19 cellular contexts compared by ENCODE assay signal in the genomic region with DNA sequence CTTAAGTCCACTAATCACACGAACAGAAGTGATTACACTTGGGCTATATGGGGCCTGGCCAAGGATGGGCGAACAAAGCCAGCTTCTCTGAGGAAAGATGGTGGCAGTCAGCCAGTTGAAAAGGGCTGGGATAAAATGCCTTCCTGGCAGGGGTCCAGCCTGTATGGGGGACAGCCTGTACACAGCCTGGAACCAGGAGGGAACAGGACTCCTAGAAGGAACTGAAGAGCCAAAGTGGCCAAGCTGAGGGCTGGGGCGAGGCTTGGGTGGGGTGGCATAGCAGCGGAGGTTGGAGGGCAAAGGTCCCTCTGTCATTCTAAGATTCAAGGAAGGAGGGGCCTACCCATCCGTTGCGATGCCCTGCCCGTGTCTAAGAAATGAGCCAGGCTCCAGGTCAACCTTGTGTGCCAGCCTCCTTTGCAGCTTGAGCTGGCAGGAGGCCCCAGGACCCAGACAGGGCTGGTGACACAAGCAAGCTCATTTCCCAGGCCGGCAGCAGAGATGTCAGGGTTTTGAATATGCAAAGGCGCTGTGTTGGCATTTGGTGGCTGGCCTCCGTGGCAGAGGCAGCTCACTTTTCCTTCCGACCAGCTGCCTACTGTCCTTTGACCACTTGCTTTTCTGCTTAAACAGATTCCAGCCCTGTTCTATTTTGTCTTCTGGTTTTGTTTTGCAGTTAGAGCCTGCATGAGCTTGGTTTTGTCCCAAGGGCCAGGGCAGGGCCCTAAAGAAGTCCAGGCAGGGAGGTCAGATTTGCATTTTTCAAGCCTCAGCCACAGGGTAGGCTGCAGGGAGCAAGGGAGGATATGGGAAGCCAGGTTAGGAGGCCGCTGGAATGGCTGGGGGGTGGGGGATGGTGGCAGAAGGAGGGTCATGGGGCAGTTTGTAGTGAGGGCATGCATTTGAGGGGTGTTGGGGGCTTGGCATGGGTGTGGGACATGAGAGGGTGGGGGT. TPM values are rescaled to one million over a fixed set of nuclear protein-coding genes. Genes with fewer than 3 reads are reported as not detected.
DNase-seq lines count a peak whose midpoint lies in the region; ATAC-seq and TF ChIP-seq lines count a peak whose summit lies in the region.
"Had no signal": no experiment of that assay in that cellular context is flagged by ENCODE, and none has a peak within 500 bp of the region (broad histone marks: within the 10 kb centered on the region; RNA-seq: fewer than 3 reads in every experiment).

No MANE protein-coding gene starts in this region.

- H3K4me3 ChIP-seq in Peyer's patch (no peak overlapping the region), psoas muscle (no peak overlapping the region)
- H3K4me3 ChIP-seq: gastroesophageal sphincter had no signal

- H3K27me3 Mint-ChIP-seq in H9 (ENCODE audit: low read depth): no peaks in the 10 kb centered on the region; the same call in 1 of the 2 replicates
- H3K27me3 Mint-ChIP-seq in activated CD4-positive, alpha-beta T cell treated with anti-CD3 and anti-CD28 coated beads, Interleukin-2, amount 10 ng/mL, durations not matched to agents 24 days and 14 days: peaks cover 24% of the 10 kb centered on the region
- H3K27me3 Mint-ChIP-seq in T-helper 2 cell treated with Interferon-gamma antibody and Interleukin-4, amounts not matched to agents 5 μg/mL and 100 μg/mL, for 36 hours (ENCODE audit: low read depth): peaks cover 23% of the 10 kb centered on the region

- WGBS in H9 (ENCODE audit: extremely low coverage, insufficient read length, low lambda C conversion rate): no CpG with 5 or more reads among the region's 12 CpGs
- 40 to 72% (median 50%) methylated on average over 12 of the region's 12 CpGs for WGBS in psoas muscle, 3 donors

- no peak overlapping the region for H3K9ac ChIP-seq in H9 (ENCODE audit: extremely low read depth, insufficient read length, low read length)

- no peak overlapping the region for H2BK120ac ChIP-seq in H9 (ENCODE audit: low read depth, low read length, poor library complexity, severe bottlenecking)

- TF ChIP-seq CTCF in H9 (conservative IDR thresholded peaks at IDR 0.05) (no peak), Peyer's patch (IDR thresholded peaks at IDR 0.05) (no peak), psoas muscle (IDR thresholded peaks at IDR 0.05) (no peak)

- H3K9me3 ChIP-seq in H9 (ENCODE audit: control insufficient read depth, low read depth, low read length) (no peaks in the 10 kb centered on the region), Peyer's patch (no peaks in the 10 kb centered on the region), psoas muscle (no peaks in the 10 kb centered on the region)
- H3K9me3 ChIP-seq: gastroesophageal sphincter had no signal

- H4K5ac ChIP-seq in H9 (ENCODE audit: insufficient read length, low read depth, low read length): no peak overlapping the region

- H4K8ac ChIP-seq in H9 (replicated peaks; ENCODE audit: insufficient read length, low read depth, low read length): no peak overlapping the region

- no peak overlapping the region for H2AK5ac ChIP-seq in H9 (ENCODE audit: insufficient read length, low read length)

- H2BK12ac ChIP-seq in H9 (ENCODE audit: insufficient read length, low read depth, low read length): no peak overlapping the region

- H2AFZ ChIP-seq in H9 (ENCODE audit: low read length): no peak overlapping the region

- no peak overlapping the region; a peak in 1 of 5 replicates for H3K4me3 Mint-ChIP-seq in H9
- no peak overlapping the region for H3K4me3 Mint-ChIP-seq in activated CD4-positive, alpha-beta T cell treated with anti-CD3 and anti-CD28 coated beads, Interleukin-2, amount 10 ng/mL, durations not matched to agents 24 days and 14 days
- no peak overlapping the region for H3K4me3 Mint-ChIP-seq in T-helper 2 cell treated with Interferon-gamma antibody and Interleukin-4, amounts not matched to agents 5 μg/mL and 100 μg/mL, for 36 hours
- H3K4me3 Mint-ChIP-seq: activated CD4-positive, alpha-beta memory T cell treated with anti-CD3 and anti-CD28 coated beads for 36 hours; activated naive CD8-positive, alpha-beta T cell treated with anti-CD3 and anti-CD28 coated beads, Interleukin-2, amount 50 U/mL, for 24 hours; activated T-cell treated with anti-CD3 and anti-CD28 coated beads, Interleukin-2, amount 50 U/mL, for 72 hours; nephron progenitor cell had no signal

- H3K27me3 ChIP-seq in H9 (ENCODE audit: insufficient read depth, low read length) (no peaks in the 10 kb centered on the region), Peyer's patch (no peaks in the 10 kb centered on the region), psoas muscle (ENCODE audit: insufficient read depth in 3 of 3, low read length in 2 of 3) (no peaks in the 10 kb centered on the region)
- H3K27me3 ChIP-seq: gastroesophageal sphincter had no signal

- H3K36me3 ChIP-seq in Peyer's patch: no peaks in the 10 kb centered on the region
- no peaks in the 10 kb centered on the region for H3K36me3 ChIP-seq in psoas muscle (ENCODE audit: insufficient read depth in 1 of 2, low read depth in 1 of 2)
- H3K36me3 ChIP-seq: gastroesophageal sphincter had no signal

- peak; percentile 12 for ATAC-seq in left lobe of liver
- peak in 3 of 4 donors; percentile 33 to 82 (median 59) for ATAC-seq in psoas muscle
- no peak for ATAC-seq in HG02759 (IDR thresholded peaks at IDR 0.05; ENCODE audit: unreplicated experiment)
- no peak for ATAC-seq in HG03460 (IDR thresholded peaks at IDR 0.05; ENCODE audit: unreplicated experiment)
- ATAC-seq: activated naive CD8-positive, alpha-beta T cell treated with anti-CD3 and anti-CD28 coated beads, Interleukin-2, amount 50 U/mL, for 24 hours; activated T-cell treated with anti-CD3 and anti-CD28 coated beads, Interleukin-2, amount 50 U/mL, for 72 hours; gastroesophageal sphincter had no signal

- no peaks in the 10 kb centered on the region for H3K79me1 ChIP-seq in H9 (ENCODE audit: insufficient read depth, low read depth, low read length, poor library complexity, severe bottlenecking)

- H3K79me2 ChIP-seq in H9 (ENCODE audit: insufficient read depth, low read length): no peaks in the 10 kb centered on the region

- H3T11ph ChIP-seq in H9 (ENCODE audit: low read length): no peak overlapping the region

- H3K18ac ChIP-seq in H9 (ENCODE audit: insufficient read length, low read depth, low read length): no peak overlapping the region

- no peaks in the 10 kb centered on the region; a peak in 1 of 5 replicates for H3K9me3 Mint-ChIP-seq in H9
- no peaks in the 10 kb centered on the region for H3K9me3 Mint-ChIP-seq in activated CD4-positive, alpha-beta T cell treated with anti-CD3 and anti-CD28 coated beads, Interleukin-2, amount 10 ng/mL, durations not matched to agents 24 days and 14 days
- H3K9me3 Mint-ChIP-seq in T-helper 2 cell treated with Interferon-gamma antibody and Interleukin-4, amounts not matched to agents 5 μg/mL and 100 μg/mL, for 36 hours: no peaks in the 10 kb centered on the region
- H3K9me3 Mint-ChIP-seq: activated CD4-positive, alpha-beta memory T cell treated with anti-CD3 and anti-CD28 coated beads for 36 hours; activated naive CD8-positive, alpha-beta T cell treated with anti-CD3 and anti-CD28 coated beads, Interleukin-2, amount 50 U/mL, for 24 hours; activated T-cell treated with anti-CD3 and anti-CD28 coated beads, Interleukin-2, amount 50 U/mL, for 72 hours had no signal

- no peak overlapping the region for H2BK5ac ChIP-seq in H9 (ENCODE audit: insufficient read length, low read length)

- no peak overlapping the region for H3K27ac ChIP-seq in H9 (ENCODE audit: insufficient read length, low read depth, low read length)
- H3K27ac ChIP-seq in Peyer's patch: peak overlapping the region in 3 of 4 donors; percentile 66 to 93 (median 87)
- no peak overlapping the region for H3K27ac ChIP-seq in psoas muscle
- H3K27ac ChIP-seq: gastroesophageal sphincter had no signal

- no peak overlapping the region for H3K4me2 ChIP-seq in H9 (ENCODE audit: insufficient read depth, insufficient read length, low read length)

- peak; percentile 52 for DNase-seq in H9
- peak in 2 of 3 donors; percentile 90 to 92 for DNase-seq in Peyer's patch
- no peak for DNase-seq in left lobe of liver (ENCODE audit: low spot score)
- peak; percentile 49 to 67 for DNase-seq in psoas muscle
- DNase-seq in activated CD4-positive, alpha-beta T cell treated with anti-CD3 and anti-CD28 coated beads, Interleukin-2, amount 10 ng/mL, durations not matched to agents 24 days and 14 days: no peak
- DNase-seq in T-helper 2 cell treated with Interferon-gamma antibody and Interleukin-4, amounts not matched to agents 5 μg/mL and 100 μg/mL, for 36 hours (ENCODE audit: low spot score): no peak
- DNase-seq: activated CD4-positive, alpha-beta memory T cell treated with anti-CD3 and anti-CD28 coated beads for 36 hours; activated naive CD8-positive, alpha-beta T cell treated with anti-CD3 and anti-CD28 coated beads, Interleukin-2, amount 50 U/mL, for 24 hours; activated T-cell treated with anti-CD3 and anti-CD28 coated beads, Interleukin-2, amount 50 U/mL, for 72 hours; central memory CD4-positive, alpha-beta T cell; GF-D8; GOT3; NCI-H187; NCI-H524; nephron progenitor cell; retina had no signal

- H3K4me1 Mint-ChIP-seq in H9: peaks cover 16 to 18% of the 10 kb centered on the region in 2 experiments
- no peaks in the 10 kb centered on the region for H3K4me1 Mint-ChIP-seq in activated CD4-positive, alpha-beta T cell treated with anti-CD3 and anti-CD28 coated beads, Interleukin-2, amount 10 ng/mL, durations not matched to agents 24 days and 14 days
- H3K4me1 Mint-ChIP-seq in T-helper 2 cell treated with Interferon-gamma antibody and Interleukin-4, amounts not matched to agents 5 μg/mL and 100 μg/mL, for 36 hours (ENCODE audit: low read depth): no peaks in the 10 kb centered on the region
- H3K4me1 Mint-ChIP-seq: activated naive CD8-positive, alpha-beta T cell treated with anti-CD3 and anti-CD28 coated beads, Interleukin-2, amount 50 U/mL, for 24 hours had no signal

- H4K91ac ChIP-seq in H9 (ENCODE audit: insufficient read length, low read depth, low read length): no peak overlapping the region

- intact Hi-C loops in psoas muscle (cut with DNase I): no loop called here
- intact Hi-C loops in activated CD4-positive, alpha-beta T cell treated with anti-CD3 and anti-CD28 coated beads, Interleukin-2, amount 10 ng/mL, durations not matched to agents 24 days and 14 days (cut with micrococcal nuclease): no loop called here

- TF ChIP-seq POLR2A in Peyer's patch (IDR thresholded peaks at IDR 0.05): peak; percentile 41 to 69

- no peaks in the 10 kb centered on the region for H4K20me1 ChIP-seq in H9 (ENCODE audit: control insufficient read depth, insufficient read depth, insufficient read length)

- no peak overlapping the region for H3K14ac ChIP-seq in H9 (ENCODE audit: insufficient read depth, low read length)

- H3K56ac ChIP-seq in H9 (ENCODE audit: insufficient read length, low read depth, low read length): no peak overlapping the region

- H2BK20ac ChIP-seq in H9 (ENCODE audit: low read depth, low read length, poor library complexity, severe bottlenecking): no peak overlapping the region

- no peak overlapping the region for H3K23ac ChIP-seq in H9 (ENCODE audit: insufficient read length, low read depth, low read length)

- H3K4me1 ChIP-seq in H9 (ENCODE audit: insufficient read depth, low read length): no peaks in the 10 kb centered on the region
- peaks cover 0 to 15% (median 2%) of the 10 kb centered on the region in 4 donors for H3K4me1 ChIP-seq in Peyer's patch
- no peaks in the 10 kb centered on the region for H3K4me1 ChIP-seq in psoas muscle
- H3K4me1 ChIP-seq: gastroesophageal sphincter had no signal

- H3K27ac Mint-ChIP-seq in H9: peak overlapping the region in 2 of 3 experiments; percentile 75 to 86; a peak in 3 of 7 replicates
- no peak overlapping the region for H3K27ac Mint-ChIP-seq in activated CD4-positive, alpha-beta T cell treated with anti-CD3 and anti-CD28 coated beads, Interleukin-2, amount 10 ng/mL, durations not matched to agents 24 days and 14 days
- H3K27ac Mint-ChIP-seq in T-helper 2 cell treated with Interferon-gamma antibody and Interleukin-4, amounts not matched to agents 5 μg/mL and 100 μg/mL, for 36 hours: no peak overlapping the region
- H3K27ac Mint-ChIP-seq: activated CD4-positive, alpha-beta memory T cell treated with anti-CD3 and anti-CD28 coated beads for 36 hours; activated naive CD8-positive, alpha-beta T cell treated with anti-CD3 and anti-CD28 coated beads, Interleukin-2, amount 50 U/mL, for 24 hours; activated T-cell treated with anti-CD3 and anti-CD28 coated beads, Interleukin-2, amount 50 U/mL, for 72 hours; nephron progenitor cell had no signal

- no peaks in the 10 kb centered on the region for H3K23me2 ChIP-seq in H9 (ENCODE audit: insufficient read length, low read depth, low read length, poor library complexity, severe bottlenecking)

- H3K4ac ChIP-seq in H9 (ENCODE audit: low read depth, low read length): no peak overlapping the region

- H3K36me3 Mint-ChIP-seq in H9 (ENCODE audit: insufficient read depth in 1 of 3, low read depth in 3 of 3): no peaks in the 10 kb centered on the region
- H3K36me3 Mint-ChIP-seq in activated CD4-positive, alpha-beta T cell treated with anti-CD3 and anti-CD28 coated beads, Interleukin-2, amount 10 ng/mL, durations not matched to agents 24 days and 14 days (ENCODE audit: low read depth): no peaks in the 10 kb centered on the region
- H3K36me3 Mint-ChIP-seq in T-helper 2 cell treated with Interferon-gamma antibody and Interleukin-4, amounts not matched to agents 5 μg/mL and 100 μg/mL, for 36 hours (ENCODE audit: low read depth): no peaks in the 10 kb centered on the region

- no peak overlapping the region for H2BK15ac ChIP-seq in H9 (ENCODE audit: low read depth, low read length)

RNA-seq across cellular contexts. Expression of a gene that starts 22.8 kb away (rescaled TPM):
- total RNA-seq in H9 (2021): 51.1 and 52.2 TPM in 2 replicates
- 10 to 100 TPM in 3 of 4 donors, 1 to 10 TPM in 1; 9.9 to 33.6 (median 28.8) TPM for total RNA-seq in Peyer's patch
- total RNA-seq in left lobe of liver: 9.0 TPM
- total RNA-seq in psoas muscle: 10 to 100 TPM in 3 of 4 donors, 1 to 10 TPM in 1; 7.9 to 11.3 (median 10.3) TPM
- 10 to 100 TPM; 10.7 to 49.2 (median 25.7) TPM for polyA plus RNA-seq in psoas muscle
- total RNA-seq in activated CD4-positive, alpha-beta T cell treated with anti-CD3 and anti-CD28 coated beads, Interleukin-2, amount 10 ng/mL, durations not matched to agents 24 days and 14 days: 42.9 and 44.4 TPM in 2 replicates

RNA-seq across cellular contexts. Expression of a gene that starts 44.6 kb away (rescaled TPM):
- total RNA-seq in H9 (2021): 59.2 and 63.4 TPM in 2 replicates
- 100 to 1,000 TPM in 1 of 4 donors, 10 to 100 TPM in 3; 45.5 to 111 (median 71.4) TPM for total RNA-seq in Peyer's patch
- 21.9 TPM for total RNA-seq in left lobe of liver
- total RNA-seq in psoas muscle: 10 to 100 TPM; 31.2 to 49.5 (median 44.2) TPM
- polyA plus RNA-seq in psoas muscle: 10 to 100 TPM; 16.7 to 34.3 (median 22.1) TPM
- total RNA-seq in activated CD4-positive, alpha-beta T cell treated with anti-CD3 and anti-CD28 coated beads, Interleukin-2, amount 10 ng/mL, durations not matched to agents 24 days and 14 days: 45.0 and 54.2 TPM in 2 replicates

Comparison
In these comparisons a context has a peak if more than half of its experiments do, and no peak if none do; other contexts are left out.
1. DNase-seq: peak in H9 (single experiment), Peyer's patch (2 of 3) and psoas muscle (2 of 2); none in left lobe of liver (single experiment), activated CD4-positive, alpha-beta T cell treated with anti-CD3 and anti-CD28 coated beads, Interleukin-2, amount 10 ng/mL, durations not matched to agents 24 days and 14 days (single experiment) and T-helper 2 cell treated with Interferon-gamma antibody and Interleukin-4, amounts not matched to agents 5 μg/mL and 100 μg/mL, for 36 hours (single experiment).
2. H3K27ac ChIP-seq: peak in Peyer's patch (3 of 4); none in H9 (single experiment) and psoas muscle (single experiment).
3. H3K27ac Mint-ChIP-seq: peak in H9 (2 of 3); none in activated CD4-positive, alpha-beta T cell treated with anti-CD3 and anti-CD28 coated beads, Interleukin-2, amount 10 ng/mL, durations not matched to agents 24 days and 14 days (single experiment) and T-helper 2 cell treated with Interferon-gamma antibody and Interleukin-4, amounts not matched to agents 5 μg/mL and 100 μg/mL, for 36 hours (single experiment).
4. ATAC-seq: peak in left lobe of liver (single experiment) and psoas muscle (3 of 4); none in HG02759 (single experiment) and HG03460 (single experiment).